In the genomic region with DNA sequence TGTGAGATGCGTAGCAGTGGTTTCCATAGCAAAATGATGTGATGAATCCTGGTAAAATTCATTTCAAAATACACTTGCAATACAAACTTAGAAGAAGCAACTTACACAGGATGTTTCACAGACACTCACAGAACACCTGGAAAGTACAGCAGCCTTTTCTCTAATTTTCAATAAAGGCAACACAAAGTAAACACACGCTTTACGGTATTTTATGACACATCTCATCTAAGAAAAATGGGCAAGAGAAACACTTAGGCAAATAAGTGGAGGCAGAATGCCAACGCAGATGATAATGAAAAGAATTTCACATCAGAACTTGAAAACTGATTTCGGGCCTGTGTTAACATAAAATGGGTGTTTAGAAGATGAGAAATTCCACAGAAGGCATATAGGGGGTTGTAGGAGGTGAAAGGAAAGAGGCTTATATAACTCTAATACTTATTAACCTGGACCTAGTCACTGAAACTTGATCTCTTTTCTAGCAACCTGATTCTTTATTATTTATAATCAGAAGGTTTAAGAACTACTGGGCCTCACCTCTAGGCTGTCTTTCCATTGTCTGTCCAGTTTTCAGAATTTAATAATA, we compare ENCODE assay signal across 2 cellular contexts.
TF ChIP-seq lines count a peak whose summit lies in the region.

No MANE protein-coding gene starts in this region.

TF ChIP-seq in HepG2, 621 proteins besides CTCF, POLR2A, EP300 and RAD21 (continues in another document):
- TF ChIP-seq TEAD3 (CRISPR knock-in tag; optimal IDR thresholded peaks at IDR 0.05; ENCODE audit: borderline replicate concordance) (peak; percentile 16), ATM (IDR thresholded peaks at IDR 0.05; ENCODE audit: borderline replicate concordance) (no peak), SAP130 (CRISPR knock-in tag; IDR thresholded peaks at IDR 0.05; ENCODE audit: low read depth) (peak; percentile 38; the same call in 1 of the 2 replicates), CAMTA2 (CRISPR knock-in tag; IDR thresholded peaks at IDR 0.05; ENCODE audit: borderline replicate concordance) (no peak), NCOR1 (IDR thresholded peaks at IDR 0.05; ENCODE audit: borderline replicate concordance, low read length) (no peak; the same call in 1 of the 2 replicates), SIX4 (CRISPR knock-in tag; IDR thresholded peaks at IDR 0.05) (peak; percentile 82), GLI4 (CRISPR knock-in tag; IDR thresholded peaks at IDR 0.05; ENCODE audit: borderline replicate concordance) (no peak), HNRNPUL1 (IDR thresholded peaks at IDR 0.05; ENCODE audit: low read depth, low read length) (peak; percentile 55; the same call in 1 of the 2 replicates), ZNF225 (CRISPR knock-in tag; IDR thresholded peaks at IDR 0.05) (no peak), ZNF33A (CRISPR knock-in tag; IDR thresholded peaks at IDR 0.05; ENCODE audit: borderline replicate concordance) (peak; percentile 65; the same call in 1 of the 2 replicates), ZSCAN25 (CRISPR knock-in tag; IDR thresholded peaks at IDR 0.05) (no peak), SOX5 (CRISPR knock-in tag; IDR thresholded peaks at IDR 0.05; ENCODE audit: borderline replicate concordance) (peak; percentile 32; the same call in 1 of the 2 replicates)
- TF ChIP-seq, protein P1, sequence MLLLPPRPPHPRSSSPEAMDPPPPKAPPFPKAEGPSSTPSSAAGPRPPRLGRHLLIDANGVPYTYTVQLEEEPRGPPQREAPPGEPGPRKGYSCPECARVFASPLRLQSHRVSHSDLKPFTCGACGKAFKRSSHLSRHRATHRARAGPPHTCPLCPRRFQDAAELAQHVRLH (CRISPR knock-in tag; IDR thresholded peaks at IDR 0.05; ENCODE audit: borderline replicate concordance, low read depth): no peak
- TF ChIP-seq, protein P2, sequence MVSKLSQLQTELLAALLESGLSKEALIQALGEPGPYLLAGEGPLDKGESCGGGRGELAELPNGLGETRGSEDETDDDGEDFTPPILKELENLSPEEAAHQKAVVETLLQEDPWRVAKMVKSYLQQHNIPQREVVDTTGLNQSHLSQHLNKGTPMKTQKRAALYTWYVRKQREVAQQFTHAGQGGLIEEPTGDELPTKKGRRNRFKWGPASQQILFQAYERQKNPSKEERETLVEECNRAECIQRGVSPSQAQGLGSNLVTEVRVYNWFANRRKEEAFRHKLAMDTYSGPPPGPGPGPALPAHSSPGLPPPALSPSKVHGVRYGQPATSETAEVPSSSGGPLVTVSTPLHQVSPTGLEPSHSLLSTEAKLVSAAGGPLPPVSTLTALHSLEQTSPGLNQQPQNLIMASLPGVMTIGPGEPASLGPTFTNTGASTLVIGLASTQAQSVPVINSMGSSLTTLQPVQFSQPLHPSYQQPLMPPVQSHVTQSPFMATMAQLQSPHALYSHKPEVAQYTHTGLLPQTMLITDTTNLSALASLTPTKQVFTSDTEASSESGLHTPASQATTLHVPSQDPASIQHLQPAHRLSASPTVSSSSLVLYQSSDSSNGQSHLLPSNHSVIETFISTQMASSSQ (IDR thresholded peaks at IDR 0.05; ENCODE audit: low read depth): peak; percentile 70; the same call in 1 of the 2 replicates
- TF ChIP-seq, protein P2 (CRISPR knock-in tag; IDR thresholded peaks at IDR 0.05; ENCODE audit: borderline replicate concordance): peak; percentile 60; the same call in 1 of the 2 replicates
- TF ChIP-seq, protein P3, sequence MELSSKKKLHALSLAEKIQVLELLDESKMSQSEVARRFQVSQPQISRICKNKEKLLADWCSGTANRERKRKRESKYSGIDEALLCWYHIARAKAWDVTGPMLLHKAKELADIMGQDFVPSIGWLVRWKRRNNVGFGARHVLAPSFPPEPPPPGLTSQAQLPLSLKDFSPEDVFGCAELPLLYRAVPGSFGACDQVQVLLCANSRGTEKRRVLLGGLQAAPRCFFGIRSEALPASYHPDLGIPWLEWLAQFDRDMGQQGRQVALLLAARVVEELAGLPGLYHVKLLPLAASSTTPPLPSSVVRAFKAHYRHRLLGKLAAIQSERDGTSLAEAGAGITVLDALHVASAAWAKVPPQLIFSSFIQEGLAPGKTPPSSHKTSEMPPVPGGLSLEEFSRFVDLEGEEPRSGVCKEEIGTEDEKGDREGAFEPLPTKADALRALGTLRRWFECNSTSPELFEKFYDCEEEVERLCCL (CRISPR knock-in tag; IDR thresholded peaks at IDR 0.05; ENCODE audit: borderline replicate concordance): no peak
- TF ChIP-seq, protein P4, sequence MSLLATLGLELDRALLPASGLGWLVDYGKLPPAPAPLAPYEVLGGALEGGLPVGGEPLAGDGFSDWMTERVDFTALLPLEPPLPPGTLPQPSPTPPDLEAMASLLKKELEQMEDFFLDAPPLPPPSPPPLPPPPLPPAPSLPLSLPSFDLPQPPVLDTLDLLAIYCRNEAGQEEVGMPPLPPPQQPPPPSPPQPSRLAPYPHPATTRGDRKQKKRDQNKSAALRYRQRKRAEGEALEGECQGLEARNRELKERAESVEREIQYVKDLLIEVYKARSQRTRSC (CRISPR knock-in tag; IDR thresholded peaks at IDR 0.05; ENCODE audit: low read depth): no peak

TF ChIP-seq in HEK293T, 16 proteins besides CTCF, POLR2A, EP300 and RAD21:
- no peak for TF ChIP-seq FOXK2 (IDR thresholded peaks at IDR 0.05)
- no peak for TF ChIP-seq FOXA1 (IDR thresholded peaks at IDR 0.05)
- no peak for TF ChIP-seq TARDBP (IDR thresholded peaks at IDR 0.05)
- no peak for TF ChIP-seq ZNF384 (IDR thresholded peaks at IDR 0.05)
- TF ChIP-seq BHLHE40 (IDR thresholded peaks at IDR 0.05; ENCODE audit: borderline replicate concordance): no peak
- no peak for TF ChIP-seq SP1 (IDR thresholded peaks at IDR 0.05)
- TF ChIP-seq, protein P5, sequence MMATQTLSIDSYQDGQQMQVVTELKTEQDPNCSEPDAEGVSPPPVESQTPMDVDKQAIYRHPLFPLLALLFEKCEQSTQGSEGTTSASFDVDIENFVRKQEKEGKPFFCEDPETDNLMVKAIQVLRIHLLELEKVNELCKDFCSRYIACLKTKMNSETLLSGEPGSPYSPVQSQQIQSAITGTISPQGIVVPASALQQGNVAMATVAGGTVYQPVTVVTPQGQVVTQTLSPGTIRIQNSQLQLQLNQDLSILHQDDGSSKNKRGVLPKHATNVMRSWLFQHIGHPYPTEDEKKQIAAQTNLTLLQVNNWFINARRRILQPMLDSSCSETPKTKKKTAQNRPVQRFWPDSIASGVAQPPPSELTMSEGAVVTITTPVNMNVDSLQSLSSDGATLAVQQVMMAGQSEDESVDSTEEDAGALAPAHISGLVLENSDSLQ (IDR thresholded peaks at IDR 0.05): no peak
